In the genomic region with DNA sequence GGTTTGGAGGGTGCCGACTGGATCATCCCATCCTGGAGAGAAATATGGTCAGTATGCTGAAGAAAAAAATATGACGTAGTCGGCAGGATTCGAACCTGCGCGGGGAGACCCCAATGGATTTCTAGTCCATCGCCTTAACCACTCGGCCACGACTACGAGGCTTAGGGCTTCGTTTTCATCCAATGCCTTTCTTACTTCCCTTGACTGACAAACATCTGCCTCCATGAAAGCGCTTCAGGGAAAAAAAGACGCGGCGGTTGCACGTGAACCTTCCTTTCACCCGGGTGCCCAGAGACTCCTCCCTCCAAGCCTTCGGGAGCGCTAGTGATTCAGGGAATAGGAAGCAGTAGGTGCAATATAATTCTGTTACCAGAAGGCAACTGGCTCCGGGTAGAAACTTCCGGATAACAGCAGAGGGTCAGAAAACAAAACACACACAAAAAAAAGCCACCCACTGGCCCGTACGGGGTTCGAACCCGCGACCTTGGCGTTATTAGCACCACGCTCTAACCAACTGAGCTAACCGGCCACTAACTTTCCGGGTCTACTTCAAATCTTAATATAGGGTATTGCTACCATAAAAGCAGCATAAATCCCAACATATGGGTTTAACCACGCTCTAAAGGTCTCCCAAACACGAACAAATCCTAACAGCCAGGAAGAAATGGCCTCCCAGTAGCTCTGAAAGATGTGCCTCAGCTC, we compare ENCODE assay signal across 8 cellular contexts. TPM values are rescaled to one million over a fixed set of nuclear protein-coding genes. Genes with fewer than 3 reads are reported as not detected.
DNase-seq lines count a peak whose midpoint lies in the region; ATAC-seq and TF ChIP-seq lines count a peak whose summit lies in the region.

No MANE protein-coding gene starts in this region.

- H3K27ac ChIP-seq in osteoblast (ENCODE audit: low read depth, low read length), result peak overlapping the region; percentile 59

- H4K20me1 ChIP-seq in osteoblast (ENCODE audit: insufficient read depth, low read length), result peaks cover 8% of the 10 kb centered on the region

- DNase-seq in NCI-H187 (lab: John Stamatoyannopoulos, UW), result peak; percentile 9 to 15
- no peak for DNase-seq in NCI-H187 treated with DMSO at 0.1 percent for 48 hours (lab: John Stamatoyannopoulos, UW)
- DNase-seq in NOMO-1 treated with DMSO at 0.1 percent for 48 hours (lab: John Stamatoyannopoulos, UW; ENCODE audit: unreplicated experiment), result peak; percentile 70
- no peak for DNase-seq in activated naive CD8-positive, alpha-beta T cell treated with anti-CD3 and anti-CD28 coated beads, Interleukin-2, amount 10 ng/mL, durations not matched to agents 7 days and 5 days
- peak; percentile 62 for DNase-seq in Right ventricle myocardium superior
- DNase-seq in osteoblast (ENCODE audit: insufficient read length, low spot score, missing footprints), result peak; percentile 87

- peak overlapping the region; percentile 51 for H3K27ac Mint-ChIP-seq in activated naive CD8-positive, alpha-beta T cell treated with anti-CD3 and anti-CD28 coated beads, Interleukin-2, amount 10 ng/mL, durations not matched to agents 7 days and 5 days

- H3K4me3 ChIP-seq in osteoblast (ENCODE audit: insufficient read depth, low read length), result peak overlapping the region; percentile 69

- ATAC-seq in activated naive CD8-positive, alpha-beta T cell treated with anti-CD3 and anti-CD28 coated beads, Interleukin-2, amount 10 ng/mL, durations not matched to agents 7 days and 5 days (ENCODE audit: low read depth), result no peak
- ATAC-seq in Right ventricle myocardium superior (ENCODE audit: poor library complexity) (peak; percentile 10), GM18870 (IDR thresholded peaks at IDR 0.05; ENCODE audit: unreplicated experiment) (no peak), HG03571 (IDR thresholded peaks at IDR 0.05; ENCODE audit: unreplicated experiment) (no peak)

- no peaks in the 10 kb centered on the region for H3K9me3 Mint-ChIP-seq in activated naive CD8-positive, alpha-beta T cell treated with anti-CD3 and anti-CD28 coated beads, Interleukin-2, amount 10 ng/mL, durations not matched to agents 7 days and 5 days

- H3K27me3 Mint-ChIP-seq in activated naive CD8-positive, alpha-beta T cell treated with anti-CD3 and anti-CD28 coated beads, Interleukin-2, amount 10 ng/mL, durations not matched to agents 7 days and 5 days, result peaks cover 2% of the 10 kb centered on the region

- no peaks in the 10 kb centered on the region for H3K9me3 ChIP-seq in osteoblast (ENCODE audit: low read depth, low read length)

- no peaks in the 10 kb centered on the region for H3K79me2 ChIP-seq in osteoblast (ENCODE audit: insufficient read depth, low read length)

- POLR2A ChIA-PET in activated naive CD8-positive, alpha-beta T cell treated with anti-CD3 and anti-CD28 coated beads, Interleukin-2, amount 10 ng/mL, durations not matched to agents 7 days and 5 days (lab: Charles Lee), result interaction anchor here (0.5 to 7.9 kb wide), 10 partner anchors 14 to 664 kb away, joined by 3 to 149 read pairs (median 4); partner anchors contain the start of genes BORCS6, CTC1, PFAS and RANGRF

- H3K36me3 Mint-ChIP-seq in activated naive CD8-positive, alpha-beta T cell treated with anti-CD3 and anti-CD28 coated beads, Interleukin-2, amount 10 ng/mL, durations not matched to agents 7 days and 5 days, result peaks cover 25% of the 10 kb centered on the region

- no peaks in the 10 kb centered on the region for H3K27me3 ChIP-seq in osteoblast (ENCODE audit: insufficient read depth, low read length)

- peak overlapping the region; percentile 4 for H2AFZ ChIP-seq in osteoblast (ENCODE audit: low read length)

- peaks cover 36% of the 10 kb centered on the region for H3K36me3 ChIP-seq in osteoblast (ENCODE audit: insufficient read depth, low read length)

- H3K4me1 Mint-ChIP-seq in activated naive CD8-positive, alpha-beta T cell treated with anti-CD3 and anti-CD28 coated beads, Interleukin-2, amount 10 ng/mL, durations not matched to agents 7 days and 5 days, result peaks cover 40% of the 10 kb centered on the region

- intact Hi-C loops in Right ventricle myocardium superior (cut with DNase I), result no loop called here

- no peak for TF ChIP-seq CTCF in osteoblast (IDR thresholded peaks at IDR 0.05; ENCODE audit: extremely low read depth, low read depth, low read length)

- H3K4me2 ChIP-seq in osteoblast (ENCODE audit: insufficient read depth, low read length), result peak overlapping the region; percentile 80

- H3K4me3 Mint-ChIP-seq in activated naive CD8-positive, alpha-beta T cell treated with anti-CD3 and anti-CD28 coated beads, Interleukin-2, amount 10 ng/mL, durations not matched to agents 7 days and 5 days, result peak overlapping the region; percentile 39

- peaks cover 19% of the 10 kb centered on the region for H3K4me1 ChIP-seq in osteoblast (ENCODE audit: insufficient read depth, low read length)

RNA-seq across cellular contexts. Expression of gene AURKB, which starts 16.3 kb away (rescaled TPM):
- total RNA-seq in activated naive CD8-positive, alpha-beta T cell treated with anti-CD3 and anti-CD28 coated beads, Interleukin-2, amount 10 ng/mL, durations not matched to agents 7 days and 5 days, result 100 to 1,000 TPM; 128 to 152 TPM
- total RNA-seq in Right ventricle myocardium superior (0.56 TPM), osteoblast (3.6 and 4.7 TPM in 2 replicates)

RNA-seq across cellular contexts. Expression of gene CTC1, which starts 21.2 kb away (rescaled TPM):
- 100 to 1,000 TPM; 129 to 130 TPM for total RNA-seq in activated naive CD8-positive, alpha-beta T cell treated with anti-CD3 and anti-CD28 coated beads, Interleukin-2, amount 10 ng/mL, durations not matched to agents 7 days and 5 days
- 13.0 TPM for total RNA-seq in Right ventricle myocardium superior
- 6.2 and 7.6 TPM in 2 replicates for total RNA-seq in osteoblast

RNA-seq across cellular contexts. Expression of gene PFAS, which starts 22.4 kb away (rescaled TPM):
- 10 to 100 TPM; 47.2 to 56.8 TPM for total RNA-seq in activated naive CD8-positive, alpha-beta T cell treated with anti-CD3 and anti-CD28 coated beads, Interleukin-2, amount 10 ng/mL, durations not matched to agents 7 days and 5 days
- total RNA-seq in Right ventricle myocardium superior (10.0 TPM), osteoblast (14.1 and 18.8 TPM in 2 replicates)

RNA-seq across cellular contexts. Expression of gene BORCS6, which starts 36.7 kb away (rescaled TPM):
- 10 to 100 TPM; 15.7 to 16.5 TPM for total RNA-seq in activated naive CD8-positive, alpha-beta T cell treated with anti-CD3 and anti-CD28 coated beads, Interleukin-2, amount 10 ng/mL, durations not matched to agents 7 days and 5 days
- 8.5 TPM for total RNA-seq in Right ventricle myocardium superior
- 9.4 and 11.5 TPM in 2 replicates for total RNA-seq in osteoblast

RNA-seq across cellular contexts. Expression of gene TMEM107, which starts 50.5 kb away (rescaled TPM):
- 10 to 100 TPM; 39.5 to 46.4 TPM for total RNA-seq in activated naive CD8-positive, alpha-beta T cell treated with anti-CD3 and anti-CD28 coated beads, Interleukin-2, amount 10 ng/mL, durations not matched to agents 7 days and 5 days
- total RNA-seq in Right ventricle myocardium superior (7.1 TPM), osteoblast (8.3 and 8.8 TPM in 2 replicates)

Comparison
In these comparisons a context has a peak if more than half of its experiments do, and no peak if none do; other contexts are left out.
1. DNase-seq: peak in NCI-H187 (2 of 2), NOMO-1 treated with DMSO at 0.1 percent for 48 hours (single experiment), Right ventricle myocardium superior (single experiment) and osteoblast (single experiment); none in NCI-H187 treated with DMSO at 0.1 percent for 48 hours (single experiment) and activated naive CD8-positive, alpha-beta T cell treated with anti-CD3 and anti-CD28 coated beads, Interleukin-2, amount 10 ng/mL, durations not matched to agents 7 days and 5 days (single experiment).
2. RNA of gene AURKB, which starts 16.3 kb away (total RNA-seq): 128 to 152 TPM in activated naive CD8-positive, alpha-beta T cell treated with anti-CD3 and anti-CD28 coated beads, Interleukin-2, amount 10 ng/mL, durations not matched to agents 7 days and 5 days; 3.6 to 4.7 TPM in osteoblast and 0.56 TPM in Right ventricle myocardium superior (single experiment); every median in the first group is over 10 times any median in the second.